Comparison of ENCODE assay signal across 1 cellular context in the genomic region with DNA sequence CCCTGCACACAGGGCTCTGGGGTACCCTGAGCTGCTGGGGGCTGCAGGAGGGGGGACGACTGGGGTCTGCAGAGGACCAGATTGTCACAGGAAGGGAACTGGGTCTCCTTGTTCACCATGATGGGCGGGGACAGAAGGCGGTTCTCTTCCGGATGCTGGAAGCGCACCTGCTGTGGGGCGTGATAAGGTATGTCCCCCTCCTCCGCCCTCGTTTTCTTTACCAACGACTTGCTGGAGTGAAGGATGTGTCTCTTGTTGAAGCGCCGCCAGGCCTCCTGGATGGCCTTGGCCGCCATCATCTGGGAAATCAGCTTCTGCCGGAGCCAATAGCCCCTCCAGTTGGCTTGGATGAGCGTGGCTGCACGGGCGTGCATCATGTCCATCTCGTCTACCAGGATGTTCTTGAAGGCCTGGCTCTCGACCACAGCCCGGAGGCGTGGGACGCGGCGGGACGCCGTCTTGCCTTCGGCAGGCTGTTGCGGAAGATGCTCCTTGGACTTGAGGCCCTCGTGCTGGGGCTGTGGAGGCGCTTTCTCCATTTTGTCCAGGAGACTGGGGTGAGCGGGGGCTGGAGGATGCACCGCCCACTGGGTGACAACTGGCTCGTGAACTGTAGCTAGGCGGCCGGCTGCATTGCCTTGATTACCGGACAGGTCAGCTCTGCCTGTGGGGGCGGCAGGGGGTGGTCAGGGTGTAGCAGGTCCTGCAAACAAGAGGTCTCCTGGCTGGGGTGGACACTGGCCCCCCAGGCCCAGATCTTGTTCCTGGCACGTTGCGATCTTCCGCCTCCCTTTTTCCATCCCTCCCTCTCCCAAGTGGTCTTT.
TF ChIP-seq lines count a peak whose summit lies in the region.

No MANE protein-coding gene starts in this region.

TF ChIP-seq in H1, 55 proteins besides CTCF, POLR2A, EP300 and RAD21:
- TF ChIP-seq GABPA (IDR thresholded peaks at IDR 0.05; ENCODE audit: borderline replicate concordance, insufficient read depth, low read length), result no peak
- TF ChIP-seq SP1 (IDR thresholded peaks at IDR 0.05; ENCODE audit: low read depth, low read length), result no peak
- TF ChIP-seq KDM5A (IDR thresholded peaks at IDR 0.05; ENCODE audit: low read length), result no peak
- TF ChIP-seq MAFK (IDR thresholded peaks at IDR 0.05; ENCODE audit: low read depth, low read length), result no peak
- TF ChIP-seq CHD1 (IDR thresholded peaks at IDR 0.05; ENCODE audit: low read depth, low read length), result no peak
- no peak for TF ChIP-seq TEAD4 (IDR thresholded peaks at IDR 0.05; ENCODE audit: low read depth, low read length)
- TF ChIP-seq BRCA1 (IDR thresholded peaks at IDR 0.05; ENCODE audit: low read depth, low read length), result no peak
- TF ChIP-seq CTBP2 (IDR thresholded peaks at IDR 0.05; ENCODE audit: borderline replicate concordance, insufficient read depth, insufficient read length, low read length), result no peak
- TF ChIP-seq SP2 (IDR thresholded peaks at IDR 0.05; ENCODE audit: low read length), result no peak
- no peak for TF ChIP-seq ZNF274 (IDR thresholded peaks at IDR 0.05; ENCODE audit: borderline replicate concordance, extremely low read depth, low read length)
- TF ChIP-seq CBX8 (IDR thresholded peaks at IDR 0.05; ENCODE audit: borderline replicate concordance, low read depth, low read length), result no peak
- TF ChIP-seq, protein P1, sequence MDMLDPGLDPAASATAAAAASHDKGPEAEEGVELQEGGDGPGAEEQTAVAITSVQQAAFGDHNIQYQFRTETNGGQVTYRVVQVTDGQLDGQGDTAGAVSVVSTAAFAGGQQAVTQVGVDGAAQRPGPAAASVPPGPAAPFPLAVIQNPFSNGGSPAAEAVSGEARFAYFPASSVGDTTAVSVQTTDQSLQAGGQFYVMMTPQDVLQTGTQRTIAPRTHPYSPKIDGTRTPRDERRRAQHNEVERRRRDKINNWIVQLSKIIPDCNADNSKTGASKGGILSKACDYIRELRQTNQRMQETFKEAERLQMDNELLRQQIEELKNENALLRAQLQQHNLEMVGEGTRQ (IDR thresholded peaks at IDR 0.05; ENCODE audit: low read length), result no peak
- no peak for TF ChIP-seq CHD7 (IDR thresholded peaks at IDR 0.05; ENCODE audit: insufficient replicate concordance, low read length)
- no peak for TF ChIP-seq NANOG (IDR thresholded peaks at IDR 0.05; ENCODE audit: insufficient read depth, low read depth, low read length, poor library complexity, severe bottlenecking)
- TF ChIP-seq ASH2L (IDR thresholded peaks at IDR 0.05; ENCODE audit: low read length), result no peak
